In genomic region chr10:29840516-29841276, GRCh38 we compare ENCODE assay signal across 16 cellular contexts.
DNase-seq lines count a peak whose midpoint lies in the region; ATAC-seq, FAIRE-seq and TF ChIP-seq lines count a peak whose summit lies in the region.
"Had no signal": no experiment of that assay in that cellular context is flagged by ENCODE, and none has a peak within 500 bp of the region (broad histone marks: within the 10 kb centered on the region; RNA-seq: fewer than 3 reads in every experiment).

No MANE protein-coding gene starts in this region.

- H4K5ac ChIP-seq in mesendoderm (ENCODE audit: low read length) = no peak overlapping the region

- H3K27ac Mint-ChIP-seq in naive thymus-derived CD4-positive, alpha-beta T cell = no peak overlapping the region
- H3K27ac Mint-ChIP-seq: B cell, natural killer cell had no signal

- DNase-seq in DMS79 treated with DMSO at 0.1 percent for 48 hours (lab: John Stamatoyannopoulos, UW) (peak; percentile 21), astrocyte of the hippocampus (ENCODE audit: low read depth, low spot score) (peak; percentile 51), kidney (no peak), psoas muscle (no peak), mesendoderm (no peak), NCI-H2081 treated with DMSO at 0.1 percent for 48 hours (lab: John Stamatoyannopoulos, UW) (no peak)
- DNase-seq in naive thymus-derived CD4-positive, alpha-beta T cell = no peak
- no peak for DNase-seq in stimulated activated naive CD4-positive, alpha-beta T cell (lab: John Stamatoyannopoulos, UW)
- DNase-seq: activated CD4-positive, CD25-positive, alpha-beta regulatory T cell treated with anti-CD3 and anti-CD28 coated beads, Interleukin-2, amount 50 U/mL, for 72 hours; activated T-cell treated with anti-CD3 and anti-CD28 coated beads, Interleukin-2, amount 50 U/mL, for 4 hours; anterior cingulate cortex; natural killer cell; NK-92 treated with Interleukin-12 subunit alpha and Interleukin-12 subunit beta, amount 100 ng/mL, for 24 hours; stimulated activated CD8-positive, alpha-beta memory T cell treated with anti-CD3 and anti-CD28 coated beads, Interleukin-4, amount 100 ng/mL, for 48 hours had no signal

- H3K4me3 ChIP-seq in kidney (ENCODE audit: low read length in 2 of 2) (peak overlapping the region in 1 of 2 donors; percentile 7), psoas muscle (no peak overlapping the region), mesendoderm (ENCODE audit: low read length) (no peak overlapping the region)
- H3K4me3 ChIP-seq in naive thymus-derived CD4-positive, alpha-beta T cell (ENCODE audit: low read length) = no peak overlapping the region

- peaks cover 0 to 8% (median 0%) of the 10 kb centered on the region in 11 donors for H3K9me3 Mint-ChIP-seq in naive thymus-derived CD4-positive, alpha-beta T cell
- H3K9me3 Mint-ChIP-seq: activated T-cell treated with anti-CD3 and anti-CD28 coated beads, Interleukin-2, amount 50 U/mL, for 4 hours; natural killer cell had no signal

- no peak overlapping the region for H3K4me2 ChIP-seq in mesendoderm (ENCODE audit: low read length)

- H3K36me3 Mint-ChIP-seq in naive thymus-derived CD4-positive, alpha-beta T cell = peaks cover 0 to 10% (median 0%) of the 10 kb centered on the region in 5 donors
- H3K36me3 Mint-ChIP-seq: natural killer cell had no signal

- no peak overlapping the region for H4K8ac ChIP-seq in mesendoderm (ENCODE audit: low read depth, low read length)

- H3K79me2 ChIP-seq in mesendoderm (ENCODE audit: control insufficient read depth, insufficient read depth, low read length) = no peaks in the 10 kb centered on the region

- H3K79me1 ChIP-seq in mesendoderm (ENCODE audit: low read length) = no peaks in the 10 kb centered on the region

- H3K27ac ChIP-seq in kidney (ENCODE audit: low read depth in 2 of 2, low read length in 2 of 2) = peak overlapping the region; percentile 66 to 84
- peak overlapping the region; percentile 6 for H3K27ac ChIP-seq in psoas muscle
- no peak overlapping the region for H3K27ac ChIP-seq in naive thymus-derived CD4-positive, alpha-beta T cell (ENCODE audit: low read depth, low read length)
- H3K27ac ChIP-seq in mesendoderm (ENCODE audit: low read depth, low read length) = no peak overlapping the region

- H3K4me1 Mint-ChIP-seq in naive thymus-derived CD4-positive, alpha-beta T cell = peaks cover 0 to 6% (median 0%) of the 10 kb centered on the region in 7 donors
- H3K4me1 Mint-ChIP-seq: B cell, natural killer cell had no signal

- no peak overlapping the region for H2BK5ac ChIP-seq in mesendoderm (ENCODE audit: low read length)

- ATAC-seq in psoas muscle = no peak
- ATAC-seq in naive thymus-derived CD4-positive, alpha-beta T cell = no peak
- ATAC-seq: activated T-cell treated with anti-CD3 and anti-CD28 coated beads, Interleukin-2, amount 50 U/mL, for 4 hours; natural killer cell had no signal

- H3K9ac ChIP-seq in kidney (ENCODE audit: low read length in 2 of 2) (peak overlapping the region in 1 of 2 donors; percentile 57), mesendoderm (ENCODE audit: low read length) (no peak overlapping the region)

- no peaks in the 10 kb centered on the region for H3K27me3 ChIP-seq in psoas muscle (ENCODE audit: insufficient read depth in 3 of 3, low read length in 2 of 3)
- H3K27me3 ChIP-seq in naive thymus-derived CD4-positive, alpha-beta T cell (ENCODE audit: control insufficient read depth in 2 of 2, insufficient read depth in 2 of 2, low read length in 2 of 2) = no peaks in the 10 kb centered on the region
- no peaks in the 10 kb centered on the region for H3K27me3 ChIP-seq in mesendoderm (ENCODE audit: insufficient read depth, low read length, poor library complexity)

- H3K9me3 ChIP-seq in kidney (ENCODE audit: control insufficient read depth in 1 of 2, low read length in 2 of 2) (peaks cover 0 to 5% of the 10 kb centered on the region in 2 donors), psoas muscle (no peaks in the 10 kb centered on the region)
- no peaks in the 10 kb centered on the region for H3K9me3 ChIP-seq in naive thymus-derived CD4-positive, alpha-beta T cell (ENCODE audit: control insufficient read depth in 2 of 3, low read length in 3 of 3)

- no peak overlapping the region for H2BK15ac ChIP-seq in mesendoderm (replicated peaks; ENCODE audit: low read depth)

- CTCF ChIA-PET in naive thymus-derived CD4-positive, alpha-beta T cell (lab: Charles Lee) = no interaction called here

- peaks cover 20 to 23% of the 10 kb centered on the region in 2 donors for H3K4me1 ChIP-seq in kidney (ENCODE audit: control insufficient read depth in 1 of 2, insufficient read depth in 1 of 2, low read depth in 1 of 2, low read length in 2 of 2)
- H3K4me1 ChIP-seq in psoas muscle = peaks cover 25% of the 10 kb centered on the region
- no peaks in the 10 kb centered on the region for H3K4me1 ChIP-seq in naive thymus-derived CD4-positive, alpha-beta T cell (ENCODE audit: control insufficient read depth in 2 of 2, insufficient read depth in 2 of 2, low read length in 2 of 2)
- H3K4me1 ChIP-seq in mesendoderm (ENCODE audit: control insufficient read depth, low read depth, low read length) = no peaks in the 10 kb centered on the region

- H3K23ac ChIP-seq in mesendoderm (ENCODE audit: low read length) = no peak overlapping the region

- no peak overlapping the region for H3K56ac ChIP-seq in mesendoderm (ENCODE audit: low read length)

- POLR2A ChIA-PET in naive thymus-derived CD4-positive, alpha-beta T cell (lab: Charles Lee) = no interaction called here

- peaks cover 0 to 9% (median 3%) of the 10 kb centered on the region in 5 donors for H3K27me3 Mint-ChIP-seq in naive thymus-derived CD4-positive, alpha-beta T cell
- H3K27me3 Mint-ChIP-seq: B cell had no signal

- no peak for FAIRE-seq in kidney (lab: Jason Lieb, UNC)
- FAIRE-seq: HTR-8/SVneo had no signal

- H3K4me3 Mint-ChIP-seq in naive thymus-derived CD4-positive, alpha-beta T cell = no peak overlapping the region
- H3K4me3 Mint-ChIP-seq: activated T-cell treated with anti-CD3 and anti-CD28 coated beads, Interleukin-2, amount 50 U/mL, for 4 hours; B cell; natural killer cell had no signal

- H2BK120ac ChIP-seq in mesendoderm (ENCODE audit: low read depth, low read length) = no peak overlapping the region

- H3K36me3 ChIP-seq in kidney (ENCODE audit: control insufficient read depth in 1 of 2, insufficient read depth in 2 of 2, low read length in 2 of 2) (no peaks in the 10 kb centered on the region), psoas muscle (ENCODE audit: insufficient read depth in 1 of 2, low read depth in 1 of 2) (no peaks in the 10 kb centered on the region), mesendoderm (ENCODE audit: control insufficient read depth, insufficient read depth, low read length) (no peaks in the 10 kb centered on the region)
- H3K36me3 ChIP-seq in naive thymus-derived CD4-positive, alpha-beta T cell (ENCODE audit: control insufficient read depth in 2 of 3, insufficient read depth in 3 of 3, low read length in 3 of 3) = no peaks in the 10 kb centered on the region

- no peak overlapping the region for H3K18ac ChIP-seq in mesendoderm (ENCODE audit: low read length)

- H2AK5ac ChIP-seq in mesendoderm (ENCODE audit: low read length) = no peak overlapping the region

- 63 to 66% (median 65%) methylated on average over 11 of the region's 11 CpGs for WGBS in psoas muscle, 3 donors
- no CpG with 5 or more reads among the region's 11 CpGs for WGBS in mesendoderm (ENCODE audit: extremely low coverage, insufficient coverage, low lambda C conversion rate)

- no peak overlapping the region for H3K4ac ChIP-seq in mesendoderm (ENCODE audit: low read depth, low read length)

- intact Hi-C loops in kidney (cut with DNase I) (no loop called here), psoas muscle (cut with DNase I) (no loop called here)
- intact Hi-C loops in naive thymus-derived CD4-positive, alpha-beta T cell (cut with micrococcal nuclease) = no loop called here

- TF ChIP-seq CTCF in kidney (IDR thresholded peaks at IDR 0.05; ENCODE audit: borderline replicate concordance, extremely low read depth, insufficient read depth) (no peak), psoas muscle (IDR thresholded peaks at IDR 0.05) (no peak)

Comparison
In these comparisons a context has a peak if more than half of its experiments do, and no peak if none do; other contexts are left out.
1. DNase-seq: peak in DMS79 treated with DMSO at 0.1 percent for 48 hours (single experiment) and astrocyte of the hippocampus (single experiment); none in kidney (single experiment), psoas muscle (0 of 2), naive thymus-derived CD4-positive, alpha-beta T cell (0 of 9), stimulated activated naive CD4-positive, alpha-beta T cell (0 of 6), mesendoderm (single experiment) and NCI-H2081 treated with DMSO at 0.1 percent for 48 hours (single experiment).
2. H3K27ac ChIP-seq: peak in kidney (2 of 2) and psoas muscle (single experiment); none in naive thymus-derived CD4-positive, alpha-beta T cell (single experiment) and mesendoderm (single experiment).